20 cellular contexts compared by ENCODE assay signal in the genomic region with DNA sequence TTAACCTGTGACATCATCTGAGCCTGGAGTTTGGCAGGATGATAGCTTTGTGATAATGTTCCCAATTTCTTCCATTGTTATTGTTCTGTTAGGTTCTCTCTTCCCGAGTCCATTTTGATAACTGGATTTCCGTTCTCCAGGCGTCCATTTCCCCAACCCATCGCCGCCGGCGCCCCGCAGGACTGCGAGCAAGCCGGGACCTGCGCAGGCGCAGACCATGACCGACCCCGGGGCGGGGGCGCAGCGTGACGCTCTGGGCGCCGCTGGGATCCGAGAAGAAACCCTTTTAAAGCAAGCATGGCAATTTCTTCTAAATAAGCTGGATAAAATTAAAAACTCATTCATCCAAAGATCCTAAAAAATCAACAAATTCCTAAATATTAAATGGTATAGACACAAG. TPM values are rescaled to one million over a fixed set of nuclear protein-coding genes. Genes with fewer than 3 reads are reported as not detected.
DNase-seq lines count a peak whose midpoint lies in the region; ATAC-seq and TF ChIP-seq lines count a peak whose summit lies in the region.
"Had no signal": no experiment of that assay in that cellular context is flagged by ENCODE, and none has a peak within 500 bp of the region (broad histone marks: within the 10 kb centered on the region; RNA-seq: fewer than 3 reads in every experiment).

A gene with protein sequence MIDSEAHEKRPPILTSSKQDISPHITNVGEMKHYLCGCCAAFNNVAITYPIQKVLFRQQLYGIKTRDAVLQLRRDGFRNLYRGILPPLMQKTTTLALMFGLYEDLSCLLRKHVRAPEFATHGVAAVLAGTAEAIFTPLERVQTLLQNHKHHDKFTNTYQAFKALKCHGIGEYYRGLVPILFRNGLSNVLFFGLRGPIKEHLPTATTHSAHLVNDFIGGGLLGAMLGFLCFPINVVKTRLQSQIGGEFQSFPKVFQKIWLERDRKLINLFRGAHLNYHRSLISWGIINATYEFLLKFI (minus strand): TSS at position 186 of the 400 bp plus-strand sequence. CDS start 219 bp downstream, outside the sequence.

- H3K27ac ChIP-seq in transverse colon = no peak within 1 kb of the TSS
- H3K27ac ChIP-seq: BLaER1 had no signal

- no peaks in the 10 kb centered on the region for H3K36me3 ChIP-seq in transverse colon
- H3K36me3 ChIP-seq: BLaER1 had no signal

- no peak within 1 kb of the TSS for H3K4me3 ChIP-seq in transverse colon
- H3K4me3 ChIP-seq: BLaER1, GM12878 had no signal

- no peak for ATAC-seq in left ventricle myocardium superior
- no peak for ATAC-seq in Right ventricle myocardium inferior
- ATAC-seq in GM19035 (IDR thresholded peaks at IDR 0.05; ENCODE audit: unreplicated experiment) = no peak
- ATAC-seq: GM12878, HCT116, HepG2 had no signal

- no peak for TF ChIP-seq CTCF in transverse colon (IDR thresholded peaks at IDR 0.05)

- WGBS in transverse colon (ENCODE audit: low coverage in 1 of 2), 2 donors = 88 to 95% methylated on average over 16 to 21 of the region's 21 CpGs

- DNase-seq in left ventricle myocardium superior = peak; percentile 31
- DNase-seq in Right ventricle myocardium inferior (ENCODE audit: missing footprints) = no peak
- peak; percentile 59 for DNase-seq in NCI-H2227 (lab: John Stamatoyannopoulos, UW; ENCODE audit: unreplicated experiment)
- peak; percentile 13 for DNase-seq in left kidney (ENCODE audit: low read depth, low spot score)
- no peak for DNase-seq in transverse colon
- no peak for DNase-seq in RPMI8226
- DNase-seq: 8988T; CD4-positive, alpha-beta memory T cell; DMS153; DMS79 treated with DMSO at 0.1 percent for 48 hours; GF-D8; GOT3; H7; HFFc6 had no signal

- H3K9me3 ChIP-seq in transverse colon = no peaks in the 10 kb centered on the region
- H3K9me3 ChIP-seq: BLaER1 had no signal

- no peak for TF ChIP-seq EP300 in transverse colon (IDR thresholded peaks at IDR 0.05; ENCODE audit: low read depth)

- intact Hi-C loops in left ventricle myocardium superior (cut with micrococcal nuclease) = no loop called here
- intact Hi-C loops in Right ventricle myocardium inferior (cut with DNase I) = no loop called here
- intact Hi-C loops in transverse colon (cut with DNase I; ENCODE audit: low total_unique reads) = no loop called here

- no peaks in the 10 kb centered on the region for H3K27me3 ChIP-seq in transverse colon
- H3K27me3 ChIP-seq: BLaER1 had no signal

- H3K4me1 ChIP-seq in transverse colon = no peaks in the 10 kb centered on the region
- H3K4me1 ChIP-seq: BLaER1 had no signal

- in situ Hi-C loops in transverse colon (cut with MboI; ENCODE audit: low pct_ligation_motif_present in 1 of 4, low pct_unique_long_range_greater_than_20kb in 1 of 4, low sequenced_read_pairs in 3 of 4) = no loop called here

- no peak for TF ChIP-seq POLR2A in transverse colon (IDR thresholded peaks at IDR 0.05)

RNA-seq across cellular contexts. Expression of the gene that starts here (rescaled TPM):
- not detected for total RNA-seq in left ventricle myocardium superior
- total RNA-seq in Right ventricle myocardium inferior = not detected
- under 1 TPM in 1 of 4 donors, not detected in 3; 0.64 TPM for total RNA-seq in transverse colon
- total RNA-seq: A673; CD4-positive, alpha-beta memory T cell; GM12878; H7; HFFc6 had no signal

Comparison
In these comparisons a context has a peak if more than half of its experiments do, and no peak if none do; other contexts are left out.
1. Peak in DNase-seq in left ventricle myocardium superior; RNA of the gene not detected or under 1 TPM.
2. DNase-seq: peak in NCI-H2227 (single experiment) and left kidney (single experiment); none in Right ventricle myocardium inferior (single experiment), transverse colon (single experiment) and RPMI8226 (single experiment).